Comparison of ENCODE assay signal across 1 cellular context in the genomic region with DNA sequence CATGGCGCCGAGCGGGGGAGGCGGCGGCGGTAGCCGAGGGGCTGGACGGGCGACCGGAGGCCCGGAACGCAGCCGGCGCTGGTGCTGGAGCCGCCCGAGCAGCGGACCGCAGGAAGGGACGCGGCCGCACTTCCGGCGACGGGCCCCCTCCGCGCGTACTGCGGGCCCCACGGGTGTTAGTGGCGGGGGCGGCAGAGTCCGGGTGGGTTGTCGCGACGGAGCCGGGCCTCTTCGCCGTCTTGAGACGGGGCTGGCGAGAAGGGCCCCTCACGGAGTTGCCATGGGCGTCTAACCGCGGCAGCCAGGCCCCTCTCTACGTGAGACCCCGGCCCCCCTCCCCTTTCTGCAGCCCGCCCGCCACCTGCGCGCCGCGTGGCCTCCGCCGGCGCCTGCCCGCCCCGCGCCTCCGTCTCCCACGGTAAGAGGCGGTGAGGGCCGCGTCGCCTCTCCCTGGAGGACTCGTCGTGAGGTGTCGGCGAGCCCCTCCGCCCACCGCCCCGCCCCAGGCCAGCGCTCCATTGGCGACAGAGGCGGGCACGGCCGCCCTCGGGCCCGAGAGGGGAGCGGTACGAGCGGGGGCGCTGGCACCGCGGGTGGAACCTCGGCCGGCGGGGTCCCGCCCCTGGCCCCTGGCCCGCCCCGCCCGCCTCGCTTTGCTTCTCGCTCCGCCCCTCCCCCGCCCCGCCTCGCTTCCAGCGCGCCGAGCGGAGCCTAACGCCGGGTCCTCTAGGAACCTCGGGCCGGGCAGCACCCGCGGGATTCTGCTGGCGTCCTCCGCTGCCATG.
TF ChIP-seq lines count a peak whose summit lies in the region.

TSS of gene VPS9D1 (minus strand) at position 40 of the 785 bp plus-strand sequence. CDS start at position 3, 37 bp downstream.
TSS of gene ZNF276 (plus strand) at position 679 of the 785 bp plus-strand sequence. CDS start at position 783, 104 bp downstream.

TF ChIP-seq in HepG2, 621 proteins besides CTCF, POLR2A, EP300 and RAD21 (continued from another document and continues in another):
- TF ChIP-seq AHDC1 (CRISPR knock-in tag; IDR thresholded peaks at IDR 0.05; ENCODE audit: borderline replicate concordance) (no peak; the same call in 1 of the 2 replicates), GABPA (IDR thresholded peaks at IDR 0.05; ENCODE audit: low read depth, low read length) (peak; percentile 100), GABPA (CRISPR knock-in tag; IDR thresholded peaks at IDR 0.05; ENCODE audit: low read depth) (peak; percentile 90), ZBTB37 (CRISPR knock-in tag; IDR thresholded peaks at IDR 0.05) (no peak), IRF9 (CRISPR knock-in tag; IDR thresholded peaks at IDR 0.05; ENCODE audit: borderline replicate concordance) (peak; percentile 94; the same call in 1 of the 2 replicates), KMT2B (CRISPR knock-in tag; IDR thresholded peaks at IDR 0.05) (peak; percentile 68), ZNF672 (CRISPR knock-in tag; IDR thresholded peaks at IDR 0.05) (no peak; the same call in 1 of the 2 replicates), ARID4A (CRISPR knock-in tag; IDR thresholded peaks at IDR 0.05; ENCODE audit: borderline replicate concordance) (peak; percentile 85), MTA1 (CRISPR knock-in tag; IDR thresholded peaks at IDR 0.05; ENCODE audit: borderline replicate concordance) (peak; percentile 98), POLR2AphosphoS5 (IDR thresholded peaks at IDR 0.05; ENCODE audit: low read depth, low read length) (peak; percentile 67), CREB3 (CRISPR knock-in tag; IDR thresholded peaks at IDR 0.05) (peak; percentile 62; the same call in 1 of the 2 replicates), HOXA5 (CRISPR knock-in tag; IDR thresholded peaks at IDR 0.05) (peak; percentile 91), POLR2G (IDR thresholded peaks at IDR 0.05; ENCODE audit: low read depth, low read length) (peak; percentile 79), ZNF552 (CRISPR knock-in tag; IDR thresholded peaks at IDR 0.05; ENCODE audit: borderline replicate concordance) (peak; percentile 72; the same call in 1 of the 2 replicates), AGO2 (optimal IDR thresholded peaks at IDR 0.05; ENCODE audit: low read depth, low read length) (peak; percentile 91), NKX3-1 (CRISPR knock-in tag; IDR thresholded peaks at IDR 0.05) (peak; percentile 35; the same call in 1 of the 2 replicates), ATF4 (CRISPR knock-in tag; IDR thresholded peaks at IDR 0.05) (peak in 1 of 2 experiments; percentile 77; a peak in 2 of 4 replicates), ZNF446 (CRISPR knock-in tag; IDR thresholded peaks at IDR 0.05) (peak; percentile 89), HNRNPH1 (optimal IDR thresholded peaks at IDR 0.05; ENCODE audit: low read depth, low read length) (no peak), ZBTB44 (CRISPR knock-in tag; IDR thresholded peaks at IDR 0.05) (0 out of 2 replicates have a peak, but pooled peaks have one; percentile 42)
- TF ChIP-seq, protein P1, sequence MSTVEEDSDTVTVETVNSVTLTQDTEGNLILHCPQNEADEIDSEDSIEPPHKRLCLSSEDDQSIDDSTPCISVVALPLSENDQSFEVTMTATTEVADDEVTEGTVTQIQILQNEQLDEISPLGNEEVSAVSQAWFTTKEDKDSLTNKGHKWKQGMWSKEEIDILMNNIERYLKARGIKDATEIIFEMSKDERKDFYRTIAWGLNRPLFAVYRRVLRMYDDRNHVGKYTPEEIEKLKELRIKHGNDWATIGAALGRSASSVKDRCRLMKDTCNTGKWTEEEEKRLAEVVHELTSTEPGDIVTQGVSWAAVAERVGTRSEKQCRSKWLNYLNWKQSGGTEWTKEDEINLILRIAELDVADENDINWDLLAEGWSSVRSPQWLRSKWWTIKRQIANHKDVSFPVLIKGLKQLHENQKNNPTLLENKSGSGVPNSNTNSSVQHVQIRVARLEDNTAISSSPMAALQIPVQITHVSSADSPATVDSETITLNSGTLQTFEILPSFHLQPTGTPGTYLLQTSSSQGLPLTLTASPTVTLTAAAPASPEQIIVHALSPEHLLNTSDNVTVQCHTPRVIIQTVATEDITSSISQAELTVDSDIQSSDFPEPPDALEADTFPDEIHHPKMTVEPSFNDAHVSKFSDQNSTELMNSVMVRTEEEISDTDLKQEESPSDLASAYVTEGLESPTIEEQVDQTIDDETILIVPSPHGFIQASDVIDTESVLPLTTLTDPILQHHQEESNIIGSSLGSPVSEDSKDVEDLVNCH (CRISPR knock-in tag; IDR thresholded peaks at IDR 0.05), result peak; percentile 24; the same call in 1 of the 2 replicates
- TF ChIP-seq, protein P2, sequence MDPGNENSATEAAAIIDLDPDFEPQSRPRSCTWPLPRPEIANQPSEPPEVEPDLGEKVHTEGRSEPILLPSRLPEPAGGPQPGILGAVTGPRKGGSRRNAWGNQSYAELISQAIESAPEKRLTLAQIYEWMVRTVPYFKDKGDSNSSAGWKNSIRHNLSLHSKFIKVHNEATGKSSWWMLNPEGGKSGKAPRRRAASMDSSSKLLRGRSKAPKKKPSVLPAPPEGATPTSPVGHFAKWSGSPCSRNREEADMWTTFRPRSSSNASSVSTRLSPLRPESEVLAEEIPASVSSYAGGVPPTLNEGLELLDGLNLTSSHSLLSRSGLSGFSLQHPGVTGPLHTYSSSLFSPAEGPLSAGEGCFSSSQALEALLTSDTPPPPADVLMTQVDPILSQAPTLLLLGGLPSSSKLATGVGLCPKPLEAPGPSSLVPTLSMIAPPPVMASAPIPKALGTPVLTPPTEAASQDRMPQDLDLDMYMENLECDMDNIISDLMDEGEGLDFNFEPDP (CRISPR knock-in tag; conservative IDR thresholded peaks at IDR 0.05), result no peak
